In the genomic region with DNA sequence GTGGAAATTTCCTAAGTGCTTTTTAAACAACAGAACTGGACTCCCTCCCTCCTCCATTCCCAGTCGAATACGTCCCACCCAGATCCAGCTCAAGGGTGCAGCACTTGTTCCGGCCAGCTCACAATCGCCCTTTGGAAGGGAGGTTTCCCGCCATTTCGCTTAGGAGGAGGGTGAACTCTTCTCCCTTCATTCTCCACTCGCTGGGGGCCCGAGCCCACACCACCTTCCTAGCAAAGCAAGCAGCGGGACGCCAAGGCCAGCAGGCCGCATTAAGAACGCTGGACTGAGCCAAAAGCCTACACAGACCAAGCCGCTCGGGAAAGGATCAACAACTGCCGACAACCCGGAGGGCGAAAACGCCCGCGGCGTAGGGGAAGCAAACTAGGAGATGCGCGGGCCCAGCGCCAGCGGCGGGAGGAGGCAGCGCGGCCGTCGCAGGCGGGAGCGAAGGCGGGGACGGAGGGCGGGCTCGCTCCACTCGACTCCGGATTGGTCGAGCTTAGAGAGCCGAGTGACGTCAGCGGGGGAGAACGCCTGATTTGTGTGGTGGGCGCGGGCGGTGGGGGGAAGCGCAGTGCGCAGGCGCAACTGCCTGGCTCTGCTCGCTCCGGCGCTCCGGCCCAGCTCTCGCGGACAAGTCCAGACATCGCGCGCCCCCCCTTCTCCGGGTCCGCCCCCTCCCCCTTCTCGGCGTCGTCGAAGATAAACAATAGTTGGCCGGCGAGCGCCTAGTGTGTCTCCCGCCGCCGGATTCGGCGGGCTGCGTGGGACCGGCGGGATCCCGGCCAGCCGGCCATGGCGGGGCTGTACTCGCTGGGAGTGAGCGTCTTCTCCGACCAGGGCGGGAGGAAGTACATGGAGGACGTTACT, we compare ENCODE assay signal across 1 cellular context.
TF ChIP-seq lines count a peak whose summit lies in the region.

PPM1D (plus strand) TSS at position 574 of the 870 bp plus-strand sequence; CDS start at position 796, 222 bp downstream.

TF ChIP-seq in HepG2, 621 proteins besides CTCF, POLR2A, EP300 and RAD21 (continued from another document and continues in another):
- TF ChIP-seq PRDM15 (CRISPR knock-in tag; IDR thresholded peaks at IDR 0.05) (peak; percentile 80), STAT6 (CRISPR knock-in tag; IDR thresholded peaks at IDR 0.05; ENCODE audit: borderline replicate concordance) (peak; percentile 96), SNAI1 (CRISPR knock-in tag; IDR thresholded peaks at IDR 0.05; ENCODE audit: borderline replicate concordance) (no peak; the same call in 1 of the 2 replicates), ZNF17 (CRISPR knock-in tag; IDR thresholded peaks at IDR 0.05) (peak; percentile 78), CCDC6 (CRISPR knock-in tag; IDR thresholded peaks at IDR 0.05) (peak; percentile 88; the same call in 1 of the 2 replicates), HDAC2 (CRISPR knock-in tag; IDR thresholded peaks at IDR 0.05) (peak; percentile 83), ZBED4 (CRISPR knock-in tag; IDR thresholded peaks at IDR 0.05; ENCODE audit: borderline replicate concordance) (peak; percentile 87), ZFP41 (CRISPR knock-in tag; IDR thresholded peaks at IDR 0.05; ENCODE audit: borderline replicate concordance) (no peak; the same call in 1 of the 2 replicates), NR2F6 (IDR thresholded peaks at IDR 0.05) (no peak; the same call in 1 of the 2 replicates), NR2F6 (CRISPR knock-in tag; IDR thresholded peaks at IDR 0.05) (peak; percentile 12; the same call in 1 of the 2 replicates), ZBTB21 (CRISPR knock-in tag; IDR thresholded peaks at IDR 0.05) (peak; percentile 48; the same call in 1 of the 2 replicates), ZNF34 (CRISPR knock-in tag; IDR thresholded peaks at IDR 0.05; ENCODE audit: borderline replicate concordance) (0 out of 2 replicates have a peak, but pooled peaks have one; percentile 88), AGO1 (IDR thresholded peaks at IDR 0.05; ENCODE audit: low read depth, low read length, poor library complexity, severe bottlenecking) (peak; percentile 92), ELF3 (CRISPR knock-in tag; IDR thresholded peaks at IDR 0.05) (peak; percentile 63), BHLHE40 (IDR thresholded peaks at IDR 0.05; ENCODE audit: low read length) (no peak), ZSCAN9 (CRISPR knock-in tag; IDR thresholded peaks at IDR 0.05; ENCODE audit: borderline replicate concordance) (peak; percentile 94), ZNF770 (CRISPR knock-in tag; IDR thresholded peaks at IDR 0.05) (peak; percentile 73), MAFG (CRISPR knock-in tag; IDR thresholded peaks at IDR 0.05) (no peak)
- TF ChIP-seq, protein P1, sequence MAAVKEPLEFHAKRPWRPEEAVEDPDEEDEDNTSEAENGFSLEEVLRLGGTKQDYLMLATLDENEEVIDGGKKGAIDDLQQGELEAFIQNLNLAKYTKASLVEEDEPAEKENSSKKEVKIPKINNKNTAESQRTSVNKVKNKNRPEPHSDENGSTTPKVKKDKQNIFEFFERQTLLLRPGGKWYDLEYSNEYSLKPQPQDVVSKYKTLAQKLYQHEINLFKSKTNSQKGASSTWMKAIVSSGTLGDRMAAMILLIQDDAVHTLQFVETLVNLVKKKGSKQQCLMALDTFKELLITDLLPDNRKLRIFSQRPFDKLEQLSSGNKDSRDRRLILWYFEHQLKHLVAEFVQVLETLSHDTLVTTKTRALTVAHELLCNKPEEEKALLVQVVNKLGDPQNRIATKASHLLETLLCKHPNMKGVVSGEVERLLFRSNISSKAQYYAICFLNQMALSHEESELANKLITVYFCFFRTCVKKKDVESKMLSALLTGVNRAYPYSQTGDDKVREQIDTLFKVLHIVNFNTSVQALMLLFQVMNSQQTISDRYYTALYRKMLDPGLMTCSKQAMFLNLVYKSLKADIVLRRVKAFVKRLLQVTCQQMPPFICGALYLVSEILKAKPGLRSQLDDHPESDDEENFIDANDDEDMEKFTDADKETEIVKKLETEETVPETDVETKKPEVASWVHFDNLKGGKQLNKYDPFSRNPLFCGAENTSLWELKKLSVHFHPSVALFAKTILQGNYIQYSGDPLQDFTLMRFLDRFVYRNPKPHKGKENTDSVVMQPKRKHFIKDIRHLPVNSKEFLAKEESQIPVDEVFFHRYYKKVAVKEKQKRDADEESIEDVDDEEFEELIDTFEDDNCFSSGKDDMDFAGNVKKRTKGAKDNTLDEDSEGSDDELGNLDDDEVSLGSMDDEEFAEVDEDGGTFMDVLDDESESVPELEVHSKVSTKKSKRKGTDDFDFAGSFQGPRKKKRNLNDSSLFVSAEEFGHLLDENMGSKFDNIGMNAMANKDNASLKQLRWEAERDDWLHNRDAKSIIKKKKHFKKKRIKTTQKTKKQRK (IDR thresholded peaks at IDR 0.05; ENCODE audit: low read length), result no peak
- TF ChIP-seq, protein P2, sequence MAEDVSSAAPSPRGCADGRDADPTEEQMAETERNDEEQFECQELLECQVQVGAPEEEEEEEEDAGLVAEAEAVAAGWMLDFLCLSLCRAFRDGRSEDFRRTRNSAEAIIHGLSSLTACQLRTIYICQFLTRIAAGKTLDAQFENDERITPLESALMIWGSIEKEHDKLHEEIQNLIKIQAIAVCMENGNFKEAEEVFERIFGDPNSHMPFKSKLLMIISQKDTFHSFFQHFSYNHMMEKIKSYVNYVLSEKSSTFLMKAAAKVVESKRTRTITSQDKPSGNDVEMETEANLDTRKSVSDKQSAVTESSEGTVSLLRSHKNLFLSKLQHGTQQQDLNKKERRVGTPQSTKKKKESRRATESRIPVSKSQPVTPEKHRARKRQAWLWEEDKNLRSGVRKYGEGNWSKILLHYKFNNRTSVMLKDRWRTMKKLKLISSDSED (CRISPR knock-in tag; IDR thresholded peaks at IDR 0.05), result no peak; the same call in 1 of the 2 replicates
- TF ChIP-seq, protein P3, sequence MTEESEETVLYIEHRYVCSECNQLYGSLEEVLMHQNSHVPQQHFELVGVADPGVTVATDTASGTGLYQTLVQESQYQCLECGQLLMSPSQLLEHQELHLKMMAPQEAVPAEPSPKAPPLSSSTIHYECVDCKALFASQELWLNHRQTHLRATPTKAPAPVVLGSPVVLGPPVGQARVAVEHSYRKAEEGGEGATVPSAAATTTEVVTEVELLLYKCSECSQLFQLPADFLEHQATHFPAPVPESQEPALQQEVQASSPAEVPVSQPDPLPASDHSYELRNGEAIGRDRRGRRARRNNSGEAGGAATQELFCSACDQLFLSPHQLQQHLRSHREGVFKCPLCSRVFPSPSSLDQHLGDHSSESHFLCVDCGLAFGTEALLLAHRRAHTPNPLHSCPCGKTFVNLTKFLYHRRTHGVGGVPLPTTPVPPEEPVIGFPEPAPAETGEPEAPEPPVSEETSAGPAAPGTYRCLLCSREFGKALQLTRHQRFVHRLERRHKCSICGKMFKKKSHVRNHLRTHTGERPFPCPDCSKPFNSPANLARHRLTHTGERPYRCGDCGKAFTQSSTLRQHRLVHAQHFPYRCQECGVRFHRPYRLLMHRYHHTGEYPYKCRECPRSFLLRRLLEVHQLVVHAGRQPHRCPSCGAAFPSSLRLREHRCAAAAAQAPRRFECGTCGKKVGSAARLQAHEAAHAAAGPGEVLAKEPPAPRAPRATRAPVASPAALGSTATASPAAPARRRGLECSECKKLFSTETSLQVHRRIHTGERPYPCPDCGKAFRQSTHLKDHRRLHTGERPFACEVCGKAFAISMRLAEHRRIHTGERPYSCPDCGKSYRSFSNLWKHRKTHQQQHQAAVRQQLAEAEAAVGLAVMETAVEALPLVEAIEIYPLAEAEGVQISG (CRISPR knock-in tag; IDR thresholded peaks at IDR 0.05), result peak; percentile 87
- TF ChIP-seq, protein P4, sequence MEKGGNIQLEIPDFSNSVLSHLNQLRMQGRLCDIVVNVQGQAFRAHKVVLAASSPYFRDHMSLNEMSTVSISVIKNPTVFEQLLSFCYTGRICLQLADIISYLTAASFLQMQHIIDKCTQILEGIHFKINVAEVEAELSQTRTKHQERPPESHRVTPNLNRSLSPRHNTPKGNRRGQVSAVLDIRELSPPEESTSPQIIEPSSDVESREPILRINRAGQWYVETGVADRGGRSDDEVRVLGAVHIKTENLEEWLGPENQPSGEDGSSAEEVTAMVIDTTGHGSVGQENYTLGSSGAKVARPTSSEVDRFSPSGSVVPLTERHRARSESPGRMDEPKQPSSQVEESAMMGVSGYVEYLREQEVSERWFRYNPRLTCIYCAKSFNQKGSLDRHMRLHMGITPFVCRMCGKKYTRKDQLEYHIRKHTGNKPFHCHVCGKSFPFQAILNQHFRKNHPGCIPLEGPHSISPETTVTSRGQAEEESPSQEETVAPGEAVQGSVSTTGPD (CRISPR knock-in tag; IDR thresholded peaks at IDR 0.05), result peak; percentile 54; the same call in 1 of the 2 replicates
